ENCODE assay signal across 1 cellular context in the genomic region with DNA sequence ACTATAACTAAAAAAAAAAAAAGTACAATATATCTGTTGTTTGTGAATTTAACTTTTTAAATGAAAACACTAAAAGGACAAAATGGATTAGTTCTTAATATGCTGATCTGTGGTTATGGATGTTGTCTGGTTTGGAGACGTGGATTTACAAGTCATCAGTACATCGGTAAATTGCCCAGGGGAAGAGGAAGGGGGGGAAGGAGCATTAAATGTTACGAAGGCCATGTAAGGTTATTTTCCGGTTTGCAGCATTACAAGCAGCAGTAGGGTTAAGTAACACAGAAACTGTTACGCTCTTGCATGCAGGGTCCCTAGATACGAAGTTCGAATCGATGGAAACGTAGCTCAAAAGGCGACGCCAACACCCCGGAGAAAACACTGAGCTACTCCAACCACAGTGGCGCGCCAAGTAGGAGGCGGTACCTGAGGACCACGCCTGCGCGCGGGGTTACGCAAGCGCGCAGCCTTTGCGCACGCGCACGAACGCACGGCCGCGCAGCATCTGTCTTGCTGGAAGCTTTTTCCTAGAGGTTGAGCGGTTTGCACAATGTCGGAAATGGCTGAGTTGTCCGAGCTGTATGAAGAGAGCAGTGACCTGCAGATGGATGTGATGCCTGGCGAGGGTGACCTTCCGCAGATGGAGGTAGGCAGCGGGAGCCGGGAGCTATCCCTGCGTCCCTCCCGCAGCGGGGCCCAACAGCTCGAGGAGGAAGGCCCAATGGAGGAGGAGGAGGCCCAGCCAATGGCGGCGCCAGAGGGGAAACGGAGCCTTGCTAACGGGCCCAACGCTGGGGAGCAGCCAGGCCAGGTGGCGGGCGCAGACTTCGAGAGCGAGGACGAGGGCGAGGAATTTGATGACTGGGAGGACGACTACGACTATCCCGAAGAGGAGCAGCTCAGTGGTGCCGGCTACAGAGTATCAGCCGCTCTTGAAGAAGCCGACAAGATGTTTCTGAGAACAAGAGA.
TF ChIP-seq lines count a peak whose summit lies in the region.

A gene with protein sequence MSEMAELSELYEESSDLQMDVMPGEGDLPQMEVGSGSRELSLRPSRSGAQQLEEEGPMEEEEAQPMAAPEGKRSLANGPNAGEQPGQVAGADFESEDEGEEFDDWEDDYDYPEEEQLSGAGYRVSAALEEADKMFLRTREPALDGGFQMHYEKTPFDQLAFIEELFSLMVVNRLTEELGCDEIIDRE (plus strand): TSS at position 505 of the 966 bp plus-strand sequence. CDS start 43 bp downstream, at position 548.

TF ChIP-seq in HCT116, 20 proteins besides CTCF, POLR2A, EP300 and RAD21 (continued from another document):
- TF ChIP-seq, protein P1, sequence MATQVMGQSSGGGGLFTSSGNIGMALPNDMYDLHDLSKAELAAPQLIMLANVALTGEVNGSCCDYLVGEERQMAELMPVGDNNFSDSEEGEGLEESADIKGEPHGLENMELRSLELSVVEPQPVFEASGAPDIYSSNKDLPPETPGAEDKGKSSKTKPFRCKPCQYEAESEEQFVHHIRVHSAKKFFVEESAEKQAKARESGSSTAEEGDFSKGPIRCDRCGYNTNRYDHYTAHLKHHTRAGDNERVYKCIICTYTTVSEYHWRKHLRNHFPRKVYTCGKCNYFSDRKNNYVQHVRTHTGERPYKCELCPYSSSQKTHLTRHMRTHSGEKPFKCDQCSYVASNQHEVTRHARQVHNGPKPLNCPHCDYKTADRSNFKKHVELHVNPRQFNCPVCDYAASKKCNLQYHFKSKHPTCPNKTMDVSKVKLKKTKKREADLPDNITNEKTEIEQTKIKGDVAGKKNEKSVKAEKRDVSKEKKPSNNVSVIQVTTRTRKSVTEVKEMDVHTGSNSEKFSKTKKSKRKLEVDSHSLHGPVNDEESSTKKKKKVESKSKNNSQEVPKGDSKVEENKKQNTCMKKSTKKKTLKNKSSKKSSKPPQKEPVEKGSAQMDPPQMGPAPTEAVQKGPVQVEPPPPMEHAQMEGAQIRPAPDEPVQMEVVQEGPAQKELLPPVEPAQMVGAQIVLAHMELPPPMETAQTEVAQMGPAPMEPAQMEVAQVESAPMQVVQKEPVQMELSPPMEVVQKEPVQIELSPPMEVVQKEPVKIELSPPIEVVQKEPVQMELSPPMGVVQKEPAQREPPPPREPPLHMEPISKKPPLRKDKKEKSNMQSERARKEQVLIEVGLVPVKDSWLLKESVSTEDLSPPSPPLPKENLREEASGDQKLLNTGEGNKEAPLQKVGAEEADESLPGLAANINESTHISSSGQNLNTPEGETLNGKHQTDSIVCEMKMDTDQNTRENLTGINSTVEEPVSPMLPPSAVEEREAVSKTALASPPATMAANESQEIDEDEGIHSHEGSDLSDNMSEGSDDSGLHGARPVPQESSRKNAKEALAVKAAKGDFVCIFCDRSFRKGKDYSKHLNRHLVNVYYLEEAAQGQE (IDR thresholded peaks at IDR 0.05; ENCODE audit: low read depth), result no peak
- TF ChIP-seq ZFX (IDR thresholded peaks at IDR 0.05), result peak; percentile 96
- TF ChIP-seq EZH2 (IDR thresholded peaks at IDR 0.05), result no peak
- no peak for TF ChIP-seq EGR1 (IDR thresholded peaks at IDR 0.05; ENCODE audit: low read depth)
- TF ChIP-seq FOSL1 (IDR thresholded peaks at IDR 0.05; ENCODE audit: low read depth), result no peak
- TF ChIP-seq SP1 (IDR thresholded peaks at IDR 0.05; ENCODE audit: low read depth), result 0 out of 2 replicates have a peak, but pooled peaks have one; percentile 12
- peak; percentile 45; the same call in 1 of the 2 replicates for TF ChIP-seq SRF (IDR thresholded peaks at IDR 0.05; ENCODE audit: low read depth)
- TF ChIP-seq CBX3 (IDR thresholded peaks at IDR 0.05; ENCODE audit: low read depth), result peak; percentile 49; the same call in 1 of the 2 replicates
- TF ChIP-seq EZH2phosphoT487 (IDR thresholded peaks at IDR 0.05; ENCODE audit: borderline replicate concordance), result no peak
- peak; percentile 97 for TF ChIP-seq CEBPB (IDR thresholded peaks at IDR 0.05; ENCODE audit: low read depth)
